Comparison of ENCODE assay signal across 1 cellular context in the genomic region with DNA sequence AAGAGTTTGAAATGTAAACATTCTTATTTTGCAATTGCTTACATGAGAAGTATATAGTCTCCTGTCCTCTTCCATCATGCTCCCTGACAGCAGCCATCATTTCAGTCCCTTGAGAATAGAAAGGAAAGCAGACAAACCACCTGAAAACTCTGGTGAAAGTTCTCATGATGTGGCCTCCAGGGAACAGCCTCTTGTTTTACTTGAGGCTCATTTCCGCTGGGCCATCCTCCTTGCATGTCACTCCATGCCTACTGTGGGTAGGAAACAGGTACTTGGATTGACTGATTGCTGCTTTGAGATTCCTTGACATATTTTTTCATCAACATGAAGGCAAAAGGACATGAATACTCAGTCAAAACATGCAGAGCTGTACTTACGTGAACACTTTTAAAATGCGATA.
TF ChIP-seq lines count a peak whose summit lies in the region.

No MANE protein-coding gene starts in this region.

TF ChIP-seq in A549, 52 proteins besides CTCF, POLR2A, EP300 and RAD21 (continued from another document):
- TF ChIP-seq, protein P1, sequence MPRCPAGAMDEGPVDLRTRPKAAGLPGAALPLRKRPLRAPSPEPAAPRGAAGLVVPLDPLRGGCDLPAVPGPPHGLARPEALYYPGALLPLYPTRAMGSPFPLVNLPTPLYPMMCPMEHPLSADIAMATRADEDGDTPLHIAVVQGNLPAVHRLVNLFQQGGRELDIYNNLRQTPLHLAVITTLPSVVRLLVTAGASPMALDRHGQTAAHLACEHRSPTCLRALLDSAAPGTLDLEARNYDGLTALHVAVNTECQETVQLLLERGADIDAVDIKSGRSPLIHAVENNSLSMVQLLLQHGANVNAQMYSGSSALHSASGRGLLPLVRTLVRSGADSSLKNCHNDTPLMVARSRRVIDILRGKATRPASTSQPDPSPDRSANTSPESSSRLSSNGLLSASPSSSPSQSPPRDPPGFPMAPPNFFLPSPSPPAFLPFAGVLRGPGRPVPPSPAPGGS (IDR thresholded peaks at IDR 0.05), result no peak
- TF ChIP-seq BHLHE40 (IDR thresholded peaks at IDR 0.05; ENCODE audit: low read depth, low read length) (no peak), ZFP36 (IDR thresholded peaks at IDR 0.05; ENCODE audit: borderline replicate concordance, partially characterized antibody) (no peak), RARB (CRISPR knock-in tag; IDR thresholded peaks at IDR 0.05) (no peak), JUNB (IDR thresholded peaks at IDR 0.05) (no peak), CHD2 (IDR thresholded peaks at IDR 0.05; ENCODE audit: low read length, partially characterized antibody) (no peak)
